Comparison of ENCODE assay signal across 1 cellular context in the genomic region with DNA sequence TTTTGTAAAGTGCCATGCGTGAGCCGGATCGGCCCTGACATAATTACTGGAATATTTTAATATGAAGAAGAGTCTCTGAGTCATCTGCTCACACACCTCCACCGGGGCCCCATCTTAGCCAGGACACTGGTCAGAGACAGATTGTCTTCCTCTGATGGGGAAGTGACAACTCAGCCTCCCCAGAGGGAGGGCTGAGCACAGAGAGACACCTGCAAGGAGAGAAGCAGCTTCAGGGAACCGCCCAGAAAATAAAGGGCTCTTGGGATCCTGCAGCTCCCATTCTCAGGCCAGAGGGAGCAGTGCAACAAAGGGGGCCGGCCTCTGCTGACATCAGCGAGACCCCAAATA.
TF ChIP-seq lines count a peak whose summit lies in the region.

No MANE protein-coding gene starts in this region.

TF ChIP-seq in GM12878, 131 proteins besides CTCF, POLR2A, EP300 and RAD21 (continued from another document):
- TF ChIP-seq, protein P1, sequence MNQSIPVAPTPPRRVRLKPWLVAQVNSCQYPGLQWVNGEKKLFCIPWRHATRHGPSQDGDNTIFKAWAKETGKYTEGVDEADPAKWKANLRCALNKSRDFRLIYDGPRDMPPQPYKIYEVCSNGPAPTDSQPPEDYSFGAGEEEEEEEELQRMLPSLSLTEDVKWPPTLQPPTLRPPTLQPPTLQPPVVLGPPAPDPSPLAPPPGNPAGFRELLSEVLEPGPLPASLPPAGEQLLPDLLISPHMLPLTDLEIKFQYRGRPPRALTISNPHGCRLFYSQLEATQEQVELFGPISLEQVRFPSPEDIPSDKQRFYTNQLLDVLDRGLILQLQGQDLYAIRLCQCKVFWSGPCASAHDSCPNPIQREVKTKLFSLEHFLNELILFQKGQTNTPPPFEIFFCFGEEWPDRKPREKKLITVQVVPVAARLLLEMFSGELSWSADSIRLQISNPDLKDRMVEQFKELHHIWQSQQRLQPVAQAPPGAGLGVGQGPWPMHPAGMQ (IDR thresholded peaks at IDR 0.05; ENCODE audit: borderline replicate concordance): no peak
- TF ChIP-seq KAT2A (conservative IDR thresholded peaks at IDR 0.05; ENCODE audit: control insufficient read depth, low read depth, low read length): no peak
- TF ChIP-seq, protein P2, sequence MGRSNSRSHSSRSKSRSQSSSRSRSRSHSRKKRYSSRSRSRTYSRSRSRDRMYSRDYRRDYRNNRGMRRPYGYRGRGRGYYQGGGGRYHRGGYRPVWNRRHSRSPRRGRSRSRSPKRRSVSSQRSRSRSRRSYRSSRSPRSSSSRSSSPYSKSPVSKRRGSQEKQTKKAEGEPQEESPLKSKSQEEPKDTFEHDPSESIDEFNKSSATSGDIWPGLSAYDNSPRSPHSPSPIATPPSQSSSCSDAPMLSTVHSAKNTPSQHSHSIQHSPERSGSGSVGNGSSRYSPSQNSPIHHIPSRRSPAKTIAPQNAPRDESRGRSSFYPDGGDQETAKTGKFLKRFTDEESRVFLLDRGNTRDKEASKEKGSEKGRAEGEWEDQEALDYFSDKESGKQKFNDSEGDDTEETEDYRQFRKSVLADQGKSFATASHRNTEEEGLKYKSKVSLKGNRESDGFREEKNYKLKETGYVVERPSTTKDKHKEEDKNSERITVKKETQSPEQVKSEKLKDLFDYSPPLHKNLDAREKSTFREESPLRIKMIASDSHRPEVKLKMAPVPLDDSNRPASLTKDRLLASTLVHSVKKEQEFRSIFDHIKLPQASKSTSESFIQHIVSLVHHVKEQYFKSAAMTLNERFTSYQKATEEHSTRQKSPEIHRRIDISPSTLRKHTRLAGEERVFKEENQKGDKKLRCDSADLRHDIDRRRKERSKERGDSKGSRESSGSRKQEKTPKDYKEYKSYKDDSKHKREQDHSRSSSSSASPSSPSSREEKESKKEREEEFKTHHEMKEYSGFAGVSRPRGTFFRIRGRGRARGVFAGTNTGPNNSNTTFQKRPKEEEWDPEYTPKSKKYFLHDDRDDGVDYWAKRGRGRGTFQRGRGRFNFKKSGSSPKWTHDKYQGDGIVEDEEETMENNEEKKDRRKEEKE (IDR thresholded peaks at IDR 0.05): no peak
- TF ChIP-seq, protein P3, sequence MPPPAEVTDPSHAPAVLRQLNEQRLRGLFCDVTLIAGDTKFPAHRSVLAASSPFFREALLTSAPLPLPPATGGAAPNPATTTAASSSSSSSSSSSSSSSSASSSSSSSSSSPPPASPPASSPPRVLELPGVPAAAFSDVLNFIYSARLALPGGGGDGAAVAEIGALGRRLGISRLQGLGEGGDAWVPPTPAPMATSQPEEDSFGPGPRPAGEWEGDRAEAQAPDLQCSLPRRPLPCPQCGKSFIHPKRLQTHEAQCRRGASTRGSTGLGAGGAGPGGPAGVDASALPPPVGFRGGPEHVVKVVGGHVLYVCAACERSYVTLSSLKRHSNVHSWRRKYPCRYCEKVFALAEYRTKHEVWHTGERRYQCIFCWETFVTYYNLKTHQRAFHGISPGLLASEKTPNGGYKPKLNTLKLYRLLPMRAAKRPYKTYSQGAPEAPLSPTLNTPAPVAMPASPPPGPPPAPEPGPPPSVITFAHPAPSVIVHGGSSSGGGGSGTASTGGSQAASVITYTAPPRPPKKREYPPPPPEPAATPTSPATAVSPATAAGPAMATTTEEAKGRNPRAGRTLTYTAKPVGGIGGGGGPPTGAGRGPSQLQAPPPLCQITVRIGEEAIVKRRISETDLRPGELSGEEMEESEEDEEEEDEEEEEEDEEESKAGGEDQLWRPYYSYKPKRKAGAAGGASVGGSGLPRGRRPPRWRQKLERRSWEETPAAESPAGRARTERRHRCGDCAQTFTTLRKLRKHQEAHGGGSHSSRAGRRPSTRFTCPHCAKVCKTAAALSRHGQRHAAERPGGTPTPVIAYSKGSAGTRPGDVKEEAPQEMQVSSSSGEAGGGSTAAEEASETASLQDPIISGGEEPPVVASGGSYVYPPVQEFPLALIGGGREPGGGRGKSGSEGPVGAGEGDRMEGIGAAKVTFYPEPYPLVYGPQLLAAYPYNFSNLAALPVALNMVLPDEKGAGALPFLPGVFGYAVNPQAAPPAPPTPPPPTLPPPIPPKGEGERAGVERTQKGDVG (CRISPR knock-in tag; IDR thresholded peaks at IDR 0.05): no peak
- TF ChIP-seq RELA (IDR thresholded peaks at IDR 0.05; ENCODE audit: borderline replicate concordance, partially characterized antibody): no peak
- TF ChIP-seq FOS (IDR thresholded peaks at IDR 0.05; ENCODE audit: borderline replicate concordance, extremely low read depth, insufficient read length): no peak
